ENCODE assay signal across 23 cellular contexts in the genomic region with DNA sequence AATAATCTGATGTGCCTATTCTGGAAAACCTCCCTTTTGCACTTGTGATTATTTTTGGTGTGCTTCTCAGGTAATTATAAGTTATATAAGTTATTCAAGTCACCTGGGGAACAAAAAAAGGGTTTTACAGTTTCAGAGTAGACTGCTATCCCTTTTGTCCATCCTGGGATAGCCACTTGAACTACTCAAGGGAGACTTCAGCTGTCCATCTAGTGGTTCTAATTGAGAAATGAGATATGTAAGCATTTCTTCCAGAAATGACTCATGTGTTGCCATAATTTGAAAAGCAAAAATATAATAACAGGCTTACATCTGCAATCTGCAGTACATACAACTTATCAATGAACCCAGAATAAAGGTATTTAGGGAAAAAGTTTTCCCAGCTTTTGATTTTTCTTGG. TPM values are rescaled to one million over a fixed set of nuclear protein-coding genes. Genes with fewer than 3 reads are reported as not detected.
A peak's percentile ranks its signal among the peaks of the same experiment; 100 is the strongest.
DNase-seq lines count a peak whose midpoint lies in the region; ATAC-seq and TF ChIP-seq lines count a peak whose summit lies in the region.
"Had no signal": no experiment of that assay in that cellular context is flagged by ENCODE, and none has a peak within 500 bp of the region (broad histone marks: within the 10 kb centered on the region; RNA-seq: fewer than 3 reads in every experiment).

No MANE protein-coding gene starts in this region.

- H3K36me3 Mint-ChIP-seq in osteocyte (ENCODE audit: unreplicated experiment): peaks cover 5% of the 10 kb centered on the region

- DNase-seq in GM10248 (ENCODE audit: extremely low spot score) (peak; percentile 23), LHCN-M2 (ENCODE audit: low read depth) (peak; percentile 52), epithelial cell of esophagus (ENCODE audit: low read depth) (peak; percentile 10), osteocyte (ENCODE audit: extremely low spot score, unreplicated experiment) (no peak), LoVo (ENCODE audit: low spot score) (no peak), epidermal melanocyte (ENCODE audit: insufficient read length, low spot score) (no peak), NCI-H2171 treated with DMSO at 0.1 percent for 48 hours (lab: John Stamatoyannopoulos, UW) (no peak)
- DNase-seq: CD8-positive, alpha-beta memory T cell; DMS 273 treated with DMSO at 0.1 percent for 48 hours; DMS79; H9; KBM-7; NCI-H1048; NCI-H1417; NCI-H1694; NCI-H2029 treated with DMSO at 0.1 percent for 48 hours; NCI-H2227 treated with DMSO at 0.1 percent for 48 hours; NCI-H526 treated with DMSO at 0.1 percent for 48 hours; SHP77 had no signal

- H3K27me3 Mint-ChIP-seq in osteocyte (ENCODE audit: unreplicated experiment): no peaks in the 10 kb centered on the region
- H3K27me3 Mint-ChIP-seq: B cell; CD8-positive, alpha-beta memory T cell had no signal

- POLR2A ChIA-PET in GM10248 (lab: Yijun Ruan, JAX): no interaction called here

- no peak overlapping the region for H3K27ac Mint-ChIP-seq in osteocyte (ENCODE audit: unreplicated experiment)
- H3K27ac Mint-ChIP-seq: B cell; CD8-positive, alpha-beta memory T cell; GM23338; H9 had no signal

- ATAC-seq in GM21447 (IDR thresholded peaks at IDR 0.05; ENCODE audit: unreplicated experiment): no peak
- ATAC-seq: GM23338, Panc1 had no signal

- CTCF ChIA-PET in GM10248 (lab: Yijun Ruan, JAX): interaction anchor here (1.3 kb wide), 1 partner anchor 9 kb away, joined by 3 read pairs; no protein-coding TSS in a partner anchor

- no peak overlapping the region for H3K4me3 Mint-ChIP-seq in osteocyte (ENCODE audit: unreplicated experiment)
- H3K4me3 Mint-ChIP-seq: B cell; CD8-positive, alpha-beta memory T cell; GM23338; H9 had no signal

- TF ChIP-seq CTCF in GM10248 (IDR thresholded peaks at IDR 0.05; ENCODE audit: control extremely low read depth, extremely low read depth, low read depth, missing control alignments) (no peak), epithelial cell of esophagus (IDR thresholded peaks at IDR 0.05; ENCODE audit: insufficient read depth, low read depth, low read length, missing control alignments) (no peak), osteocyte (IDR thresholded peaks at IDR 0.05) (peak; percentile 7)

- no peaks in the 10 kb centered on the region for H3K9me3 Mint-ChIP-seq in osteocyte (ENCODE audit: unreplicated experiment)

- H3K4me3 ChIP-seq in epithelial cell of esophagus (ENCODE audit: low read length): no peak overlapping the region
- H3K4me3 ChIP-seq: GM23338 had no signal

- H3K4me1 Mint-ChIP-seq in osteocyte (ENCODE audit: unreplicated experiment): peaks cover 31% of the 10 kb centered on the region

RNA-seq across cellular contexts. Expression of a gene that starts 20.4 kb away (rescaled TPM):
- total RNA-seq in LHCN-M2 (2014; rRNA removed): 5.7 and 9.2 TPM in 2 replicates
- polyA plus RNA-seq in LHCN-M2 (2012): 8.6 TPM
- total RNA-seq in osteocyte: 26.0 and 28.3 TPM in 2 replicates

Comparison
In these comparisons a context has a peak if more than half of its experiments do, and no peak if none do; other contexts are left out.
1. DNase-seq: peak in GM10248 (single experiment), LHCN-M2 (single experiment) and epithelial cell of esophagus (single experiment); none in osteocyte (single experiment), LoVo (single experiment), epidermal melanocyte (single experiment) and NCI-H2171 treated with DMSO at 0.1 percent for 48 hours (single experiment).